In genomic region chr3:183591881-183592521, GRCh38 we compare ENCODE assay signal across 8 cellular contexts. TPM values are rescaled to one million over a fixed set of nuclear protein-coding genes. Genes with fewer than 3 reads are reported as not detected.
DNase-seq lines count a peak whose midpoint lies in the region; ATAC-seq and TF ChIP-seq lines count a peak whose summit lies in the region.

No MANE protein-coding gene starts in this region.

- no peak for TF ChIP-seq POLR2A in vagina (IDR thresholded peaks at IDR 0.05)

- POLR2A ChIA-PET in CD8-positive, alpha-beta memory T cell (lab: Charles Lee): no interaction called here

- no peaks in the 10 kb centered on the region for H3K27me3 Mint-ChIP-seq in CD8-positive, alpha-beta memory T cell
- H3K27me3 Mint-ChIP-seq in naive B cell: peaks cover 16 to 55% (median 25%) of the 10 kb centered on the region in 3 donors

- H3K27ac ChIP-seq in CD8-positive, alpha-beta memory T cell (ENCODE audit: low read depth, low read length): no peak overlapping the region
- H3K27ac ChIP-seq in VCaP (no peak overlapping the region), vagina (no peak overlapping the region)

- intact Hi-C loops in vagina (cut with DNase I): no loop called here

- peak; percentile 25 for TF ChIP-seq CTCF in VCaP (conservative IDR thresholded peaks at IDR 0.05)
- TF ChIP-seq CTCF in vagina (IDR thresholded peaks at IDR 0.05): no peak

- peaks cover 0 to 8% (median 5%) of the 10 kb centered on the region in 5 donors for H3K9me3 Mint-ChIP-seq in CD8-positive, alpha-beta memory T cell
- peaks cover 0 to 16% (median 11%) of the 10 kb centered on the region in 7 donors for H3K9me3 Mint-ChIP-seq in naive B cell

- no peak overlapping the region for H3K4me3 ChIP-seq in CD8-positive, alpha-beta memory T cell (ENCODE audit: low read length)
- H3K4me3 ChIP-seq in vagina: no peak overlapping the region

- H3K4me1 Mint-ChIP-seq in CD8-positive, alpha-beta memory T cell: peaks cover 17 to 25% (median 18%) of the 10 kb centered on the region in 3 donors
- peaks cover 29 to 43% (median 36%) of the 10 kb centered on the region in 3 donors for H3K4me1 Mint-ChIP-seq in naive B cell

- H3K27ac Mint-ChIP-seq in CD8-positive, alpha-beta memory T cell: peak overlapping the region in 3 of 8 donors; percentile 37 to 72 (median 50)
- H3K27ac Mint-ChIP-seq in naive B cell: peak overlapping the region; percentile 6 to 98 (median 84)

- no peaks in the 10 kb centered on the region for H3K9me3 ChIP-seq in CD8-positive, alpha-beta memory T cell (ENCODE audit: low read length)
- no peaks in the 10 kb centered on the region for H3K9me3 ChIP-seq in vagina

- peak overlapping the region; percentile 0 to 78 (median 62) for H3K4me3 Mint-ChIP-seq in CD8-positive, alpha-beta memory T cell
- peak overlapping the region; percentile 1 to 85 (median 69) for H3K4me3 Mint-ChIP-seq in naive B cell

- H3K4me1 ChIP-seq in CD8-positive, alpha-beta memory T cell (ENCODE audit: insufficient read depth, low read length): peaks cover 28% of the 10 kb centered on the region
- no peaks in the 10 kb centered on the region for H3K4me1 ChIP-seq in vagina

- peak in 2 of 5 donors; percentile 21 to 23 for DNase-seq in CD8-positive, alpha-beta memory T cell
- DNase-seq in naive B cell (peak; percentile 68), mesenteric fat pad (ENCODE audit: low spot score) (no peak), vagina (ENCODE audit: extremely low spot score in 2 of 2) (no peak)
- DNase-seq in stimulated activated CD4-positive, alpha-beta T cell treated with anti-CD3 and anti-CD28 coated beads, Interleukin-12 subunit alpha, Interleukin-12 subunit beta, amount 100 ng/mL, for 4 hours: no peak

- CTCF ChIA-PET in CD8-positive, alpha-beta memory T cell (lab: Charles Lee): interaction anchor here (0.6 to 1.3 kb wide), 12 partner anchors 12 to 138 kb away, joined by 3 to 5 read pairs (median 3); no protein-coding TSS in a partner anchor

- ATAC-seq in GM19328 (IDR thresholded peaks at IDR 0.05; ENCODE audit: unreplicated experiment) (peak; percentile 86), HG03139 (IDR thresholded peaks at IDR 0.05; ENCODE audit: unreplicated experiment) (peak; percentile 92), naive B cell (ENCODE audit: low read depth in 2 of 2) (peak; percentile 84 to 85)

- no peaks in the 10 kb centered on the region for H3K36me3 ChIP-seq in CD8-positive, alpha-beta memory T cell (ENCODE audit: insufficient read depth, low read length)
- no peaks in the 10 kb centered on the region for H3K36me3 ChIP-seq in vagina

- no peaks in the 10 kb centered on the region for H3K27me3 ChIP-seq in CD8-positive, alpha-beta memory T cell (ENCODE audit: insufficient read depth, low read length, poor library complexity, severe bottlenecking)
- no peaks in the 10 kb centered on the region for H3K27me3 ChIP-seq in vagina

- peaks cover 0 to 7% (median 0%) of the 10 kb centered on the region in 3 donors for H3K36me3 Mint-ChIP-seq in CD8-positive, alpha-beta memory T cell
- no peaks in the 10 kb centered on the region for H3K36me3 Mint-ChIP-seq in naive B cell

RNA-seq across cellular contexts. Expression of gene KLHL6, which starts 36.5 kb away (rescaled TPM):
- 10 to 100 TPM; 31.0 to 31.3 TPM for total RNA-seq in CD8-positive, alpha-beta memory T cell
- polyA plus RNA-seq in CD8-positive, alpha-beta memory T cell: 9.1 TPM
- polyA plus RNA-seq in naive B cell (ENCODE audit: low read depth in 6 of 6): 10 to 100 TPM in 5 of 6 donors, 1 to 10 TPM in 1; 5.0 to 22.1 (median 12.7) TPM
- total RNA-seq in mesenteric fat pad: 5.7 TPM
- 1.7 TPM for total RNA-seq in vagina

RNA-seq across cellular contexts. Expression of gene KLHL24, which starts 43.4 kb away (rescaled TPM):
- 10 to 100 TPM; 13.4 to 16.9 TPM for total RNA-seq in CD8-positive, alpha-beta memory T cell
- polyA plus RNA-seq in CD8-positive, alpha-beta memory T cell: 44.9 TPM
- polyA plus RNA-seq in naive B cell (ENCODE audit: low read depth in 6 of 6): 10 to 100 TPM; 46.7 to 84.9 (median 65.3) TPM
- total RNA-seq in mesenteric fat pad (28.9 TPM), vagina (53.5 TPM)
